ENCODE assay signal across 16 cellular contexts in genomic region chr9:104982543-104982942, GRCh38. TPM values are rescaled to one million over a fixed set of nuclear protein-coding genes. Genes with fewer than 3 reads are reported as not detected.
DNase-seq lines count a peak whose midpoint lies in the region; ATAC-seq and TF ChIP-seq lines count a peak whose summit lies in the region.
"Had no signal": no experiment of that assay in that cellular context is flagged by ENCODE, and none has a peak within 500 bp of the region (broad histone marks: within the 10 kb centered on the region; RNA-seq: fewer than 3 reads in every experiment).

No MANE protein-coding gene starts in this region.

- H3K4me1 ChIP-seq in left ventricle myocardium inferior (peaks cover 13% of the 10 kb centered on the region), body of pancreas (peaks cover 17% of the 10 kb centered on the region), uterus (no peaks in the 10 kb centered on the region)

- H3K4me3 ChIP-seq in left ventricle myocardium inferior: no peak overlapping the region
- H3K4me3 ChIP-seq in body of pancreas: no peak overlapping the region
- H3K4me3 ChIP-seq in uterus: no peak overlapping the region
- H3K4me3 ChIP-seq: GM23248 had no signal

- TF ChIP-seq POLR2A in body of pancreas (IDR thresholded peaks at IDR 0.05) (no peak), uterus (IDR thresholded peaks at IDR 0.05) (no peak)

- H3K9me3 ChIP-seq in left ventricle myocardium inferior (replicated peaks) (no peaks in the 10 kb centered on the region), body of pancreas (no peaks in the 10 kb centered on the region), uterus (no peaks in the 10 kb centered on the region)

- no peak for TF ChIP-seq CTCF in left ventricle myocardium inferior (IDR thresholded peaks at IDR 0.05; ENCODE audit: borderline replicate concordance)
- no peak for TF ChIP-seq CTCF in body of pancreas (IDR thresholded peaks at IDR 0.05)
- TF ChIP-seq CTCF in uterus (IDR thresholded peaks at IDR 0.05): no peak

- H3K36me3 ChIP-seq in left ventricle myocardium inferior (no peaks in the 10 kb centered on the region), body of pancreas (replicated peaks in 1 of 2; ENCODE audit: insufficient read depth in 1 of 2, low read depth in 2 of 2) (no peaks in the 10 kb centered on the region), uterus (no peaks in the 10 kb centered on the region)

- peak; percentile 41 for ATAC-seq in left ventricle myocardium superior
- ATAC-seq in body of pancreas: no peak
- no peak for ATAC-seq in HG03565 (IDR thresholded peaks at IDR 0.05; ENCODE audit: unreplicated experiment)

- DNase-seq in left ventricle myocardium superior (peak; percentile 41), left ventricle myocardium inferior (no peak), OCI-M1 (lab: John Stamatoyannopoulos, UW) (peak; percentile 96), body of pancreas (peak in 3 of 4 donors; percentile 20 to 30 (median 25)), uterus (no peak), posterior vena cava (ENCODE audit: low spot score) (no peak), islet precursor cell (no peak)
- DNase-seq: AML-193; Calu3; CD4-positive, alpha-beta T cell; GM23248; NCI-H1105 treated with DMSO at 0.1 percent for 48 hours; NCI-H187 treated with DMSO at 0.1 percent for 48 hours; NCI-H524 had no signal

- intact Hi-C loops in left ventricle myocardium superior (cut with micrococcal nuclease) (no loop called here), left ventricle myocardium inferior (cut with micrococcal nuclease) (no loop called here), body of pancreas (cut with DNase I) (loop anchor here (10.0 kb wide), 1 partner anchor 62 kb away; no protein-coding TSS in a partner anchor), uterus (cut with DNase I; ENCODE audit: low total_unique reads) (no loop called here), posterior vena cava (cut with DNase I) (no loop called here)

- whole genome bisulfite sequencing in body of pancreas, 2 donors: 36 to 46% methylated on average over 3 of the region's 3 CpGs

- H3K27me3 ChIP-seq in left ventricle myocardium inferior (ENCODE audit: low read depth) (no peaks in the 10 kb centered on the region), body of pancreas (no peaks in the 10 kb centered on the region), uterus (no peaks in the 10 kb centered on the region)

- no peak overlapping the region for H3K27ac ChIP-seq in left ventricle myocardium inferior (replicated peaks)
- H3K27ac ChIP-seq in body of pancreas: peak overlapping the region in 1 of 4 donors; percentile 56
- peak overlapping the region; percentile 28 to 64 for H3K27ac ChIP-seq in uterus
- H3K27ac ChIP-seq: GM23248, RWPE1 had no signal

RNA-seq across cellular contexts. Expression of gene ABCA1, which starts 54.6 kb away (rescaled TPM):
- total RNA-seq in left ventricle myocardium superior (13.0 TPM), left ventricle myocardium inferior (10.8 TPM), body of pancreas (10 to 100 TPM; 18.1 to 18.9 TPM), uterus (10 to 100 TPM; 13.8 to 43.3 (median 25.9) TPM), posterior vena cava (10 to 100 TPM; 23.5 to 32.9 TPM)

Comparison
In these comparisons a context has a peak if more than half of its experiments do, and no peak if none do; other contexts are left out.
1. DNase-seq: peak in left ventricle myocardium superior (single experiment), OCI-M1 (single experiment) and body of pancreas (3 of 4); none in left ventricle myocardium inferior (single experiment), uterus (0 of 2), posterior vena cava (single experiment) and islet precursor cell (single experiment).